Comparison of ENCODE assay signal across 1 cellular context in genomic region chr6:111777357-111777756, GRCh38.
TF ChIP-seq lines count a peak whose summit lies in the region.

No MANE protein-coding gene starts in this region.

TF ChIP-seq in GM12878, 131 proteins besides CTCF, POLR2A, EP300 and RAD21 (continued from another document and continues in another):
- TF ChIP-seq SKIL (IDR thresholded peaks at IDR 0.05; ENCODE audit: low read depth, poor library complexity, severe bottlenecking) (no peak), CREB1 (IDR thresholded peaks at IDR 0.05; ENCODE audit: low read depth) (no peak), ETV6 (conservative IDR thresholded peaks at IDR 0.05 in 1 of 2, IDR thresholded peaks at IDR 0.05 in 1 of 2; ENCODE audit: borderline replicate concordance in 1 of 2, low read depth in 1 of 2) (no peak), ZBTB11 (CRISPR knock-in tag; IDR thresholded peaks at IDR 0.05) (no peak), FOXM1 (IDR thresholded peaks at IDR 0.05; ENCODE audit: low read depth, low read length) (peak; percentile 40; the same call in 1 of the 2 replicates), MLLT1 (IDR thresholded peaks at IDR 0.05) (peak; percentile 65), ZBTB4 (CRISPR knock-in tag; IDR thresholded peaks at IDR 0.05) (no peak), FOXK2 (IDR thresholded peaks at IDR 0.05) (no peak), IRF3 (IDR thresholded peaks at IDR 0.05) (no peak), CUX1 (IDR thresholded peaks at IDR 0.05; ENCODE audit: insufficient replicate concordance, low read depth, low read length) (no peak), CBX5 (IDR thresholded peaks at IDR 0.05; ENCODE audit: low read depth) (no peak), IKZF1 (conservative IDR thresholded peaks at IDR 0.05) (no peak), SMC3 (IDR thresholded peaks at IDR 0.05; ENCODE audit: borderline replicate concordance, low read length) (peak; percentile 38; the same call in 1 of the 2 replicates), ESRRA (IDR thresholded peaks at IDR 0.05; ENCODE audit: low read length) (no peak), CREM (IDR thresholded peaks at IDR 0.05; ENCODE audit: low read depth) (no peak), EZH2 (IDR thresholded peaks at IDR 0.05; ENCODE audit: borderline replicate concordance, control insufficient read depth, low read depth, low read length) (no peak), HCFC1 (IDR thresholded peaks at IDR 0.05; ENCODE audit: low read length) (no peak), TBL1XR1 (IDR thresholded peaks at IDR 0.05; ENCODE audit: low read depth, low read length) (no peak), MYB (IDR thresholded peaks at IDR 0.05; ENCODE audit: borderline replicate concordance, low read depth, low read length) (no peak), BACH1 (IDR thresholded peaks at IDR 0.05; ENCODE audit: borderline replicate concordance) (no peak), NBN (IDR thresholded peaks at IDR 0.05) (no peak), TAF1 (IDR thresholded peaks at IDR 0.05; ENCODE audit: borderline replicate concordance, low read depth, low read length) (no peak), REST (IDR thresholded peaks at IDR 0.05; ENCODE audit: low read depth, low read length) (no peak)
- TF ChIP-seq, protein P1, sequence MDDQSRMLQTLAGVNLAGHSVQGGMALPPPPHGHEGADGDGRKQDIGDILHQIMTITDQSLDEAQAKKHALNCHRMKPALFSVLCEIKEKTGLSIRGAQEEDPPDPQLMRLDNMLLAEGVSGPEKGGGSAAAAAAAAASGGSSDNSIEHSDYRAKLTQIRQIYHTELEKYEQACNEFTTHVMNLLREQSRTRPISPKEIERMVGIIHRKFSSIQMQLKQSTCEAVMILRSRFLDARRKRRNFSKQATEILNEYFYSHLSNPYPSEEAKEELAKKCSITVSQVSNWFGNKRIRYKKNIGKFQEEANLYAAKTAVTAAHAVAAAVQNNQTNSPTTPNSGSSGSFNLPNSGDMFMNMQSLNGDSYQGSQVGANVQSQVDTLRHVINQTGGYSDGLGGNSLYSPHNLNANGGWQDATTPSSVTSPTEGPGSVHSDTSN (IDR thresholded peaks at IDR 0.05; ENCODE audit: insufficient replicate concordance, low read depth, low read length), result no peak
- TF ChIP-seq, protein P2, sequence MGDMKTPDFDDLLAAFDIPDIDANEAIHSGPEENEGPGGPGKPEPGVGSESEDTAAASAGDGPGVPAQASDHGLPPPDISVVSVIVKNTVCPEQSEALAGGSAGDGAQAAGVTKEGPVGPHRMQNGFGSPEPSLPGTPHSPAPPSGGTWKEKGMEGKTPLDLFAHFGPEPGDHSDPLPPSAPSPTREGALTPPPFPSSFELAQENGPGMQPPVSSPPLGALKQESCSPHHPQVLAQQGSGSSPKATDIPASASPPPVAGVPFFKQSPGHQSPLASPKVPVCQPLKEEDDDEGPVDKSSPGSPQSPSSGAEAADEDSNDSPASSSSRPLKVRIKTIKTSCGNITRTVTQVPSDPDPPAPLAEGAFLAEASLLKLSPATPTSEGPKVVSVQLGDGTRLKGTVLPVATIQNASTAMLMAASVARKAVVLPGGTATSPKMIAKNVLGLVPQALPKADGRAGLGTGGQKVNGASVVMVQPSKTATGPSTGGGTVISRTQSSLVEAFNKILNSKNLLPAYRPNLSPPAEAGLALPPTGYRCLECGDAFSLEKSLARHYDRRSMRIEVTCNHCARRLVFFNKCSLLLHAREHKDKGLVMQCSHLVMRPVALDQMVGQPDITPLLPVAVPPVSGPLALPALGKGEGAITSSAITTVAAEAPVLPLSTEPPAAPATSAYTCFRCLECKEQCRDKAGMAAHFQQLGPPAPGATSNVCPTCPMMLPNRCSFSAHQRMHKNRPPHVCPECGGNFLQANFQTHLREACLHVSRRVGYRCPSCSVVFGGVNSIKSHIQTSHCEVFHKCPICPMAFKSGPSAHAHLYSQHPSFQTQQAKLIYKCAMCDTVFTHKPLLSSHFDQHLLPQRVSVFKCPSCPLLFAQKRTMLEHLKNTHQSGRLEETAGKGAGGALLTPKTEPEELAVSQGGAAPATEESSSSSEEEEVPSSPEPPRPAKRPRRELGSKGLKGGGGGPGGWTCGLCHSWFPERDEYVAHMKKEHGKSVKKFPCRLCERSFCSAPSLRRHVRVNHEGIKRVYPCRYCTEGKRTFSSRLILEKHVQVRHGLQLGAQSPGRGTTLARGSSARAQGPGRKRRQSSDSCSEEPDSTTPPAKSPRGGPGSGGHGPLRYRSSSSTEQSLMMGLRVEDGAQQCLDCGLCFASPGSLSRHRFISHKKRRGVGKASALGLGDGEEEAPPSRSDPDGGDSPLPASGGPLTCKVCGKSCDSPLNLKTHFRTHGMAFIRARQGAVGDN (IDR thresholded peaks at IDR 0.05), result peak; percentile 56; the same call in 1 of the 2 replicates
